In the genomic region with DNA sequence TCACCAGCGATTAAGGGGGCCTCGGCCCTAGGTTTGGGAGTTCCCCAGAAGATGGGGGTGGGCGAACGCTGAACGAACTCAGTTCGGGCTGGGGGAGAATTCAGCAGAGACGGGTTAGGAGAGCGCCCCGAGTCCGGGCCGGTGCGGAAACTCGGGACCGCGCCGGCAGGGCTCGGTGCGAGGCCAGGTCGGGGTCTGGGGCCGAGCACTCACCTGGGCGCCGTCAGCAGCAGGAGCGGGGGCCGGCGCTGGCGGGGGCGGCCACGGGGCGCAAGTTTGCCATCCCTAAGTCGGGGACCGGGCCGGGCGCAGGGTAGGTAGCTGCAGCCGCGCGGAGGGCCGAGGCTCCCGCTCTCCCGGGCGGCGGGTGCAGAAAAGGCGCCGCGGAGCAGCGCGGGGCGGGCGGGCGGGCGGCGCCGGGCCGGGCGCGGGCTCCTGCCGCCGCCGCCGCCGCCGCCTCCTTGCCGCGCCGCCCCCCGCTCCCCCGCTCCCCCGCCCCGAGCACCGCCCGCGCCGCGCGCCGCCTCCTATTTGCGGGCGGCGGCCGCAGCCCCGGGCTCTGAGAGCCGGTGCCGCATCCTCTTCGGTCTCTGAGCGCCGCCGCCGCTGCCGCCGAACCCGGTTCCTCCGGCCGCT, we compare ENCODE assay signal across 9 cellular contexts. TPM values are rescaled to one million over a fixed set of nuclear protein-coding genes. Genes with fewer than 3 reads are reported as not detected.
DNase-seq lines count a peak whose midpoint lies in the region; ATAC-seq, FAIRE-seq and TF ChIP-seq lines count a peak whose summit lies in the region.
"Had no signal": no experiment of that assay in that cellular context is flagged by ENCODE, and none has a peak within 500 bp of the region (broad histone marks: within the 10 kb centered on the region; RNA-seq: fewer than 3 reads in every experiment).

No MANE protein-coding gene starts in this region.

- no peaks in the 10 kb centered on the region for H3K9me3 Mint-ChIP-seq in astrocyte (ENCODE audit: unreplicated experiment)

- DNase-seq in A673 (ENCODE audit: low spot score) (no peak), astrocyte (ENCODE audit: low read depth) (no peak), HCEC 1CT (no peak), NCI-H2171 treated with DMSO at 0.1 percent for 48 hours (lab: John Stamatoyannopoulos, UW) (no peak), Kasumi-1 (lab: John Stamatoyannopoulos, UW) (no peak)
- DNase-seq: activated CD4-positive, alpha-beta T cell treated with anti-CD3 and anti-CD28 coated beads, Interleukin-2, amount 50 U/mL, for 48 hours had no signal

- no TSS peak for BruUV-seq in A673 (replicated peaks; lab: Mats Ljungman, UMichigan)

- no peak for ATAC-seq in HG02571 (IDR thresholded peaks at IDR 0.05; ENCODE audit: unreplicated experiment)

- peaks cover 31% of the 10 kb centered on the region for H3K4me1 ChIP-seq in A673 (ENCODE audit: insufficient read depth, low read length, poor library complexity, severe bottlenecking)
- no peaks in the 10 kb centered on the region; the same call in 1 of the 2 replicates for H3K4me1 ChIP-seq in HEK293 (ENCODE audit: control insufficient read depth, insufficient read depth, low read length)
- H3K4me1 ChIP-seq in astrocyte (ENCODE audit: insufficient read depth, low read length) = peaks cover 45% of the 10 kb centered on the region
- peaks cover 8 to 44% of the 10 kb centered on the region in 2 donors for H3K4me1 ChIP-seq in muscle layer of duodenum (ENCODE audit: control insufficient read depth in 1 of 2, insufficient read depth in 2 of 2, low read length in 2 of 2)

- H3K4me3 ChIP-seq in A673 (ENCODE audit: low read depth, low read length, poor library complexity, severe bottlenecking) (peak overlapping the region; percentile 64), HEK293 (ENCODE audit: low read depth, low read length) (peak overlapping the region; percentile 50), astrocyte (ENCODE audit: insufficient read depth, low read depth, low read length) (peak overlapping the region; percentile 61), muscle layer of duodenum (ENCODE audit: low read depth in 1 of 2, low read length in 2 of 2) (peak overlapping the region; percentile 44 to 70)

- peaks cover 2% of the 10 kb centered on the region for H3K79me2 ChIP-seq in astrocyte (ENCODE audit: insufficient read depth, low read length)

- no peak overlapping the region for H3K27ac Mint-ChIP-seq in astrocyte (ENCODE audit: unreplicated experiment)

- H3K4me3 Mint-ChIP-seq in astrocyte (ENCODE audit: unreplicated experiment) = peak overlapping the region; percentile 89

- FAIRE-seq in astrocyte (lab: Jason Lieb, UNC) = no peak

- H3K36me3 ChIP-seq in A673 (ENCODE audit: insufficient read depth, low read length, poor library complexity, severe bottlenecking) (no peaks in the 10 kb centered on the region), HEK293 (ENCODE audit: control insufficient read depth in 2 of 2, insufficient read depth in 1 of 2, low read length in 2 of 2) (no peaks in the 10 kb centered on the region), astrocyte (ENCODE audit: insufficient read depth, low read length) (no peaks in the 10 kb centered on the region), muscle layer of duodenum (ENCODE audit: control insufficient read depth in 1 of 2, insufficient read depth in 2 of 2, low read length in 2 of 2) (no peaks in the 10 kb centered on the region)

- no peaks in the 10 kb centered on the region for H3K36me3 Mint-ChIP-seq in astrocyte (ENCODE audit: low read depth, unreplicated experiment)

- H3K9me3 ChIP-seq in A673 (ENCODE audit: low read depth, low read length, poor library complexity, severe bottlenecking) = no peaks in the 10 kb centered on the region
- H3K9me3 ChIP-seq in HEK293 (ENCODE audit: control insufficient read depth, insufficient read depth, low read depth, low read length) = no peaks in the 10 kb centered on the region
- H3K9me3 ChIP-seq in astrocyte (ENCODE audit: insufficient read depth, low read depth, low read length) = no peaks in the 10 kb centered on the region
- H3K9me3 ChIP-seq in muscle layer of duodenum (ENCODE audit: control insufficient read depth in 1 of 2, low read length in 2 of 2) = no peaks in the 10 kb centered on the region

- H3K27ac ChIP-seq in A673 (ENCODE audit: low read depth, low read length, poor library complexity, severe bottlenecking) (no peak overlapping the region), HEK293 (ENCODE audit: extremely low read depth, low read depth, low read length) (peak overlapping the region; percentile 39; the same call in 1 of the 2 replicates), astrocyte (ENCODE audit: low read depth, low read length) (no peak overlapping the region), muscle layer of duodenum (ENCODE audit: low read length) (no peak overlapping the region)

- H2AFZ ChIP-seq in astrocyte (ENCODE audit: low read depth, low read length) = peak overlapping the region; percentile 65

- peaks cover 25% of the 10 kb centered on the region for H3K27me3 Mint-ChIP-seq in astrocyte (ENCODE audit: low read depth, unreplicated experiment)

- H3K4me2 ChIP-seq in astrocyte (ENCODE audit: low read length) = peak overlapping the region; percentile 93

- intact Hi-C loops in A673 (cut with micrococcal nuclease; ENCODE audit: unreplicated experiment) = no loop called here

- H3K27me3 ChIP-seq in A673 (replicated peaks; ENCODE audit: insufficient read depth, low read depth, low read length, poor library complexity) (no peaks in the 10 kb centered on the region), astrocyte (ENCODE audit: insufficient read depth, low read length) (no peaks in the 10 kb centered on the region), muscle layer of duodenum (ENCODE audit: low read depth, low read length) (peaks cover 35% of the 10 kb centered on the region)

- peaks cover 24% of the 10 kb centered on the region for H3K4me1 Mint-ChIP-seq in astrocyte (ENCODE audit: low read depth, unreplicated experiment)

- peaks cover 14% of the 10 kb centered on the region for H4K20me1 ChIP-seq in astrocyte (ENCODE audit: insufficient read depth, low read length)

- TF ChIP-seq CTCF in A673 (conservative IDR thresholded peaks at IDR 0.05; ENCODE audit: low read depth, low read length) = no peak
- TF ChIP-seq CTCF in HEK293 (tag by site-specific recombination; IDR thresholded peaks at IDR 0.05) = no peak
- no peak for TF ChIP-seq CTCF in astrocyte (IDR thresholded peaks at IDR 0.05; ENCODE audit: insufficient read depth, low read depth, low read length)

- peak overlapping the region; percentile 55 for H3K9ac ChIP-seq in astrocyte (ENCODE audit: low read length)

- POLR2A ChIA-PET in A673 (lab: Charles Lee; ENCODE audit: low non-redundant PET) = no interaction called here
- POLR2A ChIA-PET in HEK293 (lab: Yijun Ruan, JAX) = interaction anchor here (1.2 kb wide), 1 partner anchor 299 kb away, joined by 3 read pairs; no protein-coding TSS in a partner anchor

- CTCF ChIA-PET in A673 (lab: Charles Lee) = interaction anchor here (0.9 to 3.6 kb wide), 2 partner anchors 14 to 200 kb away, joined by 3 to 15 read pairs; no protein-coding TSS in a partner anchor
- CTCF ChIA-PET in HEK293 (lab: Yijun Ruan, JAX) = interaction anchor here (0.6 to 7.0 kb wide), 7 partner anchors 11 to 200 kb away, joined by 3 to 51 read pairs (median 4); no protein-coding TSS in a partner anchor

TF ChIP-seq in HEK293, 187 proteins besides CTCF, POLR2A, EP300 and RAD21:
- TF ChIP-seq ZBTB8A (tag by site-specific recombination; IDR thresholded peaks at IDR 0.05) = peak; percentile 36; the same call in 1 of the 2 replicates
- TF ChIP-seq, protein P1, sequence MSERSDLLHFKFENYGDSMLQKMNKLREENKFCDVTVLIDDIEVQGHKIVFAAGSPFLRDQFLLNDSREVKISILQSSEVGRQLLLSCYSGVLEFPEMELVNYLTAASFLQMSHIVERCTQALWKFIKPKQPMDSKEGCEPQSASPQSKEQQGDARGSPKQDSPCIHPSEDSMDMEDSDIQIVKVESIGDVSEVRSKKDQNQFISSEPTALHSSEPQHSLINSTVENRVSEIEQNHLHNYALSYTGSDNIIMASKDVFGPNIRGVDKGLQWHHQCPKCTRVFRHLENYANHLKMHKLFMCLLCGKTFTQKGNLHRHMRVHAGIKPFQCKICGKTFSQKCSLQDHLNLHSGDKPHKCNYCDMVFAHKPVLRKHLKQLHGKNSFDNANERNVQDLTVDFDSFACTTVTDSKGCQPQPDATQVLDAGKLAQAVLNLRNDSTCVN (tag by site-specific recombination; optimal IDR thresholded peaks at IDR 0.05) = peak; percentile 37
- no peak for TF ChIP-seq ZNF138 (tag by site-specific recombination; IDR thresholded peaks at IDR 0.05; ENCODE audit: borderline replicate concordance)

RNA-seq across cellular contexts. Expression of a gene that starts 0.4 kb away (rescaled TPM):
- total RNA-seq in A673 (2021) (5.9 and 8.6 TPM in 2 replicates), astrocyte (25.1 and 25.8 TPM in 2 replicates)

RNA-seq across cellular contexts. Expression of a gene that starts 52.0 kb away (rescaled TPM):
- total RNA-seq in A673 (2021) (0.58 and 0.85 TPM in 2 replicates), astrocyte (27.8 and 28.0 TPM in 2 replicates)

RNA-seq across cellular contexts. Expression of a gene that starts 60.0 kb away (rescaled TPM):
- total RNA-seq in A673 (2021) (26.6 and 35.7 TPM in 2 replicates), astrocyte (42.9 and 56.5 TPM in 2 replicates)

Comparison
In these comparisons a context has a peak if more than half of its experiments do, and no peak if none do; other contexts are left out.
1. RNA of a gene that starts 52.0 kb away (total RNA-seq): 27.8 to 28.0 TPM in astrocyte; 0.58 to 0.85 TPM in A673; every median in the first group is over 10 times any median in the second.
2. Peak in every context shown above with its lines, with median percentiles within 50 percentile points of each other: H3K4me3 ChIP-seq.